8 cellular contexts compared by ENCODE assay signal in genomic region chr5:139710370-139711066, GRCh38.
DNase-seq lines count a peak whose midpoint lies in the region; ATAC-seq and TF ChIP-seq lines count a peak whose summit lies in the region.

No MANE protein-coding gene starts in this region.

- H3K4me1 ChIP-seq in lower lobe of right lung: peaks cover 36% of the 10 kb centered on the region

- ATAC-seq in lower lobe of right lung (peak; percentile 48 to 60), HG02852 (IDR thresholded peaks at IDR 0.05; ENCODE audit: unreplicated experiment) (no peak)

- CTCF ChIA-PET in activated CD4-positive, alpha-beta T cell treated with anti-CD3 and anti-CD28 coated beads, Interleukin-2, amount 10 ng/mL, durations not matched to agents 7 days and 5 days (lab: Charles Lee): interaction anchor here (0.6 to 1.9 kb wide), 13 partner anchors 11 to 342 kb away, joined by 3 to 7 read pairs (median 4); no protein-coding TSS in a partner anchor

- H3K27me3 ChIP-seq in MG63 (no peaks in the 10 kb centered on the region), dorsolateral prefrontal cortex (no peaks in the 10 kb centered on the region), lower lobe of right lung (ENCODE audit: low read depth) (peaks cover 31% of the 10 kb centered on the region)

- intact Hi-C loops in dorsolateral prefrontal cortex (cut with DNase I): loop anchor here (2.0 to 5.0 kb wide), 4 partner anchors 14 to 54 kb away; no protein-coding TSS in a partner anchor
- intact Hi-C loops in lower lobe of right lung (cut with DNase I): no loop called here

- no peaks in the 10 kb centered on the region for H3K9me3 Mint-ChIP-seq in activated CD4-positive, alpha-beta T cell treated with anti-CD3 and anti-CD28 coated beads, Interleukin-2, amount 10 ng/mL, durations not matched to agents 7 days and 5 days

- H3K36me3 ChIP-seq in MG63 (no peaks in the 10 kb centered on the region; the same call in 1 of the 2 replicates), lower lobe of right lung (no peaks in the 10 kb centered on the region)

- H3K27ac ChIP-seq in dorsolateral prefrontal cortex: peak overlapping the region; percentile 76 to 98 (median 95)
- peak overlapping the region; percentile 58 for H3K27ac ChIP-seq in lower lobe of right lung

- peak overlapping the region; percentile 34 for H3K4me3 Mint-ChIP-seq in activated CD4-positive, alpha-beta T cell treated with anti-CD3 and anti-CD28 coated beads, Interleukin-2, amount 10 ng/mL, durations not matched to agents 7 days and 5 days

- H3K4me1 Mint-ChIP-seq in activated CD4-positive, alpha-beta T cell treated with anti-CD3 and anti-CD28 coated beads, Interleukin-2, amount 10 ng/mL, durations not matched to agents 7 days and 5 days: peaks cover 14% of the 10 kb centered on the region

- TF ChIP-seq CTCF in GM10266 (IDR thresholded peaks at IDR 0.05; ENCODE audit: control insufficient read depth, insufficient read depth, low read depth, missing control alignments): no peak
- TF ChIP-seq CTCF in dorsolateral prefrontal cortex (IDR thresholded peaks at IDR 0.05 in 54 of 56, conservative IDR thresholded peaks at IDR 0.05 in 2 of 56; ENCODE audit: low read depth in 1 of 56, partially characterized antibody in 56 of 56): no peak
- TF ChIP-seq CTCF in lower lobe of right lung (IDR thresholded peaks at IDR 0.05): no peak

- H3K36me3 Mint-ChIP-seq in activated CD4-positive, alpha-beta T cell treated with anti-CD3 and anti-CD28 coated beads, Interleukin-2, amount 10 ng/mL, durations not matched to agents 7 days and 5 days (ENCODE audit: low read depth): no peaks in the 10 kb centered on the region

- H3K27ac Mint-ChIP-seq in activated CD4-positive, alpha-beta T cell treated with anti-CD3 and anti-CD28 coated beads, Interleukin-2, amount 10 ng/mL, durations not matched to agents 7 days and 5 days: no peak overlapping the region

- peaks cover 33% of the 10 kb centered on the region for H3K27me3 Mint-ChIP-seq in activated CD4-positive, alpha-beta T cell treated with anti-CD3 and anti-CD28 coated beads, Interleukin-2, amount 10 ng/mL, durations not matched to agents 7 days and 5 days

- H3K9me3 ChIP-seq in MG63 (no peaks in the 10 kb centered on the region; the same call in 1 of the 2 replicates), lower lobe of right lung (no peaks in the 10 kb centered on the region)

- peak overlapping the region; percentile 49 for H3K4me3 ChIP-seq in MG63
- H3K4me3 ChIP-seq in dorsolateral prefrontal cortex: peak overlapping the region; percentile 37 to 82 (median 66)
- peak overlapping the region; percentile 56 for H3K4me3 ChIP-seq in lower lobe of right lung

- POLR2A ChIA-PET in activated CD4-positive, alpha-beta T cell treated with anti-CD3 and anti-CD28 coated beads, Interleukin-2, amount 10 ng/mL, durations not matched to agents 7 days and 5 days (lab: Charles Lee): no interaction called here

- DNase-seq in GM10266 (ENCODE audit: extremely low spot score): peak; percentile 86
- peak; percentile 28 for DNase-seq in MG63
- DNase-seq in activated CD4-positive, alpha-beta T cell treated with anti-CD3 and anti-CD28 coated beads, Interleukin-2, amount 10 ng/mL, durations not matched to agents 7 days and 5 days: peak; percentile 42
- peak; percentile 40 to 80 (median 58) for DNase-seq in dorsolateral prefrontal cortex
- peak; percentile 68 for DNase-seq in lower lobe of right lung
- DNase-seq in stimulated activated CD8-positive, alpha-beta memory T cell treated with anti-CD3 and anti-CD28 coated beads, Interleukin-2, amount 100 ng/mL, for 48 hours (ENCODE audit: low read depth in 2 of 2): peak; percentile 24 to 30
- no peak for DNase-seq in medulla oblongata (ENCODE audit: extremely low spot score)
